ENCODE assay signal across 15 cellular contexts in the genomic region with DNA sequence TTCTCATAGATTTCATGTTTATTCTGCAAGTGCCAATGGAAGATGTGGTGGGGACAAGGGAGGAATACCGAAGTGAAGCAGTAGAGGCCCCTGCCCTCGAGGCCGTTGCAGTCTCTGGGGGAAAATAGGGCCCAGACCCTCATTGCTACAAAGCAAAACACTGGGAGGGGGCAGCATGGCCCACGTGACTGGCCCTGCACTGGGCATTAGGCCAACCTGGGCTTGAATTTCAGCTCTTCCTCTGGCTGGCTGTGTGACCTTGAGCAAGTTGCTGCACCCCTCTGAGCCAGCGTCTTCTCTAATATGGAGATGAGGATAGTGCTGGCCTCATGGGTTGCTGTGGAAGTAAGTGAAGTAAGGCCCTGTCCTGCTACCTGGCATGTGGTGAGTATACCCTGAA. TPM values are rescaled to one million over a fixed set of nuclear protein-coding genes. Genes with fewer than 3 reads are reported as not detected.
A peak's percentile ranks its signal among the peaks of the same experiment; 100 is the strongest.
DNase-seq lines count a peak whose midpoint lies in the region; ATAC-seq and TF ChIP-seq lines count a peak whose summit lies in the region.
"Had no signal": no experiment of that assay in that cellular context is flagged by ENCODE, and none has a peak within 500 bp of the region (broad histone marks: within the 10 kb centered on the region; RNA-seq: fewer than 3 reads in every experiment).

No MANE protein-coding gene starts in this region.

- H2BK5ac ChIP-seq in mesenchymal stem cell (ENCODE audit: low read depth, low read length, poor library complexity, severe bottlenecking): no peak overlapping the region

- H2BK120ac ChIP-seq in mesenchymal stem cell (ENCODE audit: low read depth, low read length): no peak overlapping the region

- no peak overlapping the region for H4K8ac ChIP-seq in mesenchymal stem cell (ENCODE audit: low read length)

- H3K4me3 Mint-ChIP-seq in activated CD8-positive, alpha-beta T cell treated with anti-CD3 and anti-CD28 coated beads for 36 hours: no peak overlapping the region
- H3K4me3 Mint-ChIP-seq: activated CD4-positive, alpha-beta memory T cell treated with anti-CD3 and anti-CD28 coated beads, Interleukin-2, amount 10 ng/mL, durations not matched to agents 7 days and 5 days; activated naive CD4-positive, alpha-beta T cell treated with anti-CD3 and anti-CD28 coated beads, Interleukin-2, amount 50 U/mL, for 24 hours; CD4-positive, alpha-beta memory T cell; T-helper 1 cell treated with Interleukin-12 subunit alpha and Interleukin-12 subunit beta and Interleukin-4 antibody, amounts not matched to agents 30 μg/mL and 1 μg/mL, for 36 hours had no signal

- CTCF ChIA-PET in Panc1 (lab: Charles Lee): no interaction called here
- CTCF ChIA-PET in activated CD8-positive, alpha-beta T cell treated with anti-CD3 and anti-CD28 coated beads for 36 hours (lab: Charles Lee): no interaction called here

- BruUV-seq in Panc1 (replicated peaks; lab: Mats Ljungman, UMichigan): no TSS peak

- intact Hi-C loops in Panc1 (cut with micrococcal nuclease; ENCODE audit: unreplicated experiment): no loop called here
- intact Hi-C loops in activated CD8-positive, alpha-beta T cell treated with anti-CD3 and anti-CD28 coated beads for 36 hours (cut with micrococcal nuclease): no loop called here

- no peaks in the 10 kb centered on the region for H3K9me3 ChIP-seq in Panc1 (ENCODE audit: control insufficient read depth, insufficient read depth, low read depth, low read length)
- no peaks in the 10 kb centered on the region for H3K9me3 ChIP-seq in mesenchymal stem cell (ENCODE audit: control insufficient read depth, low read length)
- no peaks in the 10 kb centered on the region for H3K9me3 ChIP-seq in subcutaneous abdominal adipose tissue (ENCODE audit: control insufficient read depth in 5 of 5, low read length in 5 of 5)
- H3K9me3 ChIP-seq: neutrophil had no signal

- DNase-seq in Panc1 (ENCODE audit: low read depth, low spot score) (no peak), coronary artery (ENCODE audit: low spot score) (no peak), mesenchymal stem cell (no peak)
- no peak for DNase-seq in activated T-cell treated with anti-CD3 and anti-CD28 coated beads, Interleukin-2, amount 50 U/mL, for 1 hour
- DNase-seq in activated CD8-positive, alpha-beta T cell treated with anti-CD3 and anti-CD28 coated beads for 36 hours: no peak
- DNase-seq: activated CD4-positive, alpha-beta memory T cell treated with anti-CD3 and anti-CD28 coated beads, Interleukin-2, amount 10 ng/mL, durations not matched to agents 7 days and 5 days; CD4-positive, alpha-beta memory T cell; effector CD8-positive, alpha-beta T cell; NCI-H82 had no signal

- peak overlapping the region; percentile 12 for H2AK5ac ChIP-seq in mesenchymal stem cell (ENCODE audit: low read length, severe bottlenecking)

- no peaks in the 10 kb centered on the region for H3K36me3 Mint-ChIP-seq in activated CD8-positive, alpha-beta T cell treated with anti-CD3 and anti-CD28 coated beads for 36 hours (ENCODE audit: low read depth)
- H3K36me3 Mint-ChIP-seq: activated naive CD4-positive, alpha-beta T cell treated with anti-CD3 and anti-CD28 coated beads, Interleukin-2, amount 50 U/mL, for 24 hours; CD4-positive, alpha-beta memory T cell had no signal

- H3K36me3 ChIP-seq in Panc1 (ENCODE audit: control insufficient read depth, insufficient read depth, low read length): no peaks in the 10 kb centered on the region
- H3K36me3 ChIP-seq in mesenchymal stem cell (ENCODE audit: control insufficient read depth in 1 of 2, insufficient read depth in 2 of 2, low read depth in 1 of 2, low read length in 2 of 2): no peaks in the 10 kb centered on the region
- H3K36me3 ChIP-seq in subcutaneous abdominal adipose tissue (ENCODE audit: control insufficient read depth in 5 of 5, insufficient read depth in 5 of 5, low read length in 5 of 5): peaks cover 0 to 5% (median 0%) of the 10 kb centered on the region in 5 donors
- H3K36me3 ChIP-seq: neutrophil had no signal

- H3K14ac ChIP-seq in mesenchymal stem cell (ENCODE audit: low read length in 2 of 2): no peak overlapping the region

- no peak overlapping the region for H3K27ac Mint-ChIP-seq in activated CD8-positive, alpha-beta T cell treated with anti-CD3 and anti-CD28 coated beads for 36 hours
- H3K27ac Mint-ChIP-seq: activated CD4-positive, alpha-beta memory T cell treated with anti-CD3 and anti-CD28 coated beads, Interleukin-2, amount 10 ng/mL, durations not matched to agents 7 days and 5 days; activated naive CD4-positive, alpha-beta T cell treated with anti-CD3 and anti-CD28 coated beads, Interleukin-2, amount 50 U/mL, for 24 hours; CD4-positive, alpha-beta memory T cell; T-helper 1 cell treated with Interleukin-12 subunit alpha and Interleukin-12 subunit beta and Interleukin-4 antibody, amounts not matched to agents 30 μg/mL and 1 μg/mL, for 36 hours had no signal

- H2BK12ac ChIP-seq in mesenchymal stem cell (ENCODE audit: low read length in 2 of 2): peak overlapping the region; percentile 60 to 76

- ATAC-seq in Panc1 (no peak), GM18858 (IDR thresholded peaks at IDR 0.05; ENCODE audit: unreplicated experiment) (no peak), HG02759 (IDR thresholded peaks at IDR 0.05; ENCODE audit: unreplicated experiment) (no peak)
- no peak for ATAC-seq in activated CD8-positive, alpha-beta T cell treated with anti-CD3 and anti-CD28 coated beads for 36 hours

- peak overlapping the region in 1 of 2 experiments; percentile 19 for H3K4ac ChIP-seq in mesenchymal stem cell (ENCODE audit: low read depth in 1 of 2, low read length in 2 of 2)

- POLR2A ChIA-PET in Panc1 (lab: Charles Lee): interaction anchor here (0.6 kb wide), 1 partner anchor 18 kb away, joined by 3 read pairs; no protein-coding TSS in a partner anchor
- POLR2A ChIA-PET in activated CD8-positive, alpha-beta T cell treated with anti-CD3 and anti-CD28 coated beads for 36 hours (lab: Charles Lee): interaction anchor here (1.3 kb wide), 1 partner anchor 9 kb away, joined by 3 read pairs; no protein-coding TSS in a partner anchor

- no peak overlapping the region for H2BK15ac ChIP-seq in mesenchymal stem cell (ENCODE audit: low read depth, poor library complexity, severe bottlenecking)

- H3K27me3 ChIP-seq in Panc1 (ENCODE audit: control insufficient read depth, insufficient read depth, low read length) (no peaks in the 10 kb centered on the region), mesenchymal stem cell (ENCODE audit: control insufficient read depth in 1 of 2, insufficient read depth in 1 of 2, low read length in 2 of 2) (no peaks in the 10 kb centered on the region), subcutaneous abdominal adipose tissue (ENCODE audit: control insufficient read depth in 5 of 5, insufficient read depth in 4 of 5, low read length in 5 of 5) (no peaks in the 10 kb centered on the region)

- peak overlapping the region in 1 of 2 experiments; percentile 40 for H3K23ac ChIP-seq in mesenchymal stem cell (ENCODE audit: low read length in 2 of 2)

- peak overlapping the region; percentile 97 for H3K27ac ChIP-seq in Panc1 (ENCODE audit: low read length)
- H3K27ac ChIP-seq in coronary artery: peak overlapping the region; percentile 96 to 99
- peak overlapping the region; percentile 72 for H3K27ac ChIP-seq in mesenchymal stem cell (ENCODE audit: low read length, poor library complexity, severe bottlenecking)
- H3K27ac ChIP-seq in subcutaneous abdominal adipose tissue (ENCODE audit: low read depth, low read length): peak overlapping the region; percentile 98
- H3K27ac ChIP-seq: neutrophil had no signal

- TF ChIP-seq CTCF in Panc1 (IDR thresholded peaks at IDR 0.05): no peak
- TF ChIP-seq CTCF in coronary artery (IDR thresholded peaks at IDR 0.05): no peak
- TF ChIP-seq CTCF in activated CD8-positive, alpha-beta T cell treated with anti-CD3 and anti-CD28 coated beads for 36 hours (IDR thresholded peaks at IDR 0.05): no peak

- H3K27me3 Mint-ChIP-seq in activated CD8-positive, alpha-beta T cell treated with anti-CD3 and anti-CD28 coated beads for 36 hours: peaks cover 13% of the 10 kb centered on the region
- H3K27me3 Mint-ChIP-seq: activated naive CD4-positive, alpha-beta T cell treated with anti-CD3 and anti-CD28 coated beads, Interleukin-2, amount 50 U/mL, for 24 hours had no signal

- H3K18ac ChIP-seq in mesenchymal stem cell (ENCODE audit: low read depth in 1 of 2, low read length in 2 of 2): peak overlapping the region; percentile 45 to 69

- H3K4me1 Mint-ChIP-seq in activated CD8-positive, alpha-beta T cell treated with anti-CD3 and anti-CD28 coated beads for 36 hours (ENCODE audit: low read depth): no peaks in the 10 kb centered on the region
- H3K4me1 Mint-ChIP-seq: activated CD4-positive, alpha-beta memory T cell treated with anti-CD3 and anti-CD28 coated beads, Interleukin-2, amount 10 ng/mL, durations not matched to agents 7 days and 5 days; activated naive CD4-positive, alpha-beta T cell treated with anti-CD3 and anti-CD28 coated beads, Interleukin-2, amount 50 U/mL, for 24 hours; CD4-positive, alpha-beta memory T cell had no signal

- no peaks in the 10 kb centered on the region for H3K9me3 Mint-ChIP-seq in activated CD8-positive, alpha-beta T cell treated with anti-CD3 and anti-CD28 coated beads for 36 hours
- H3K9me3 Mint-ChIP-seq: activated CD4-positive, alpha-beta memory T cell treated with anti-CD3 and anti-CD28 coated beads, Interleukin-2, amount 10 ng/mL, durations not matched to agents 7 days and 5 days; activated naive CD4-positive, alpha-beta T cell treated with anti-CD3 and anti-CD28 coated beads, Interleukin-2, amount 50 U/mL, for 24 hours; T-helper 1 cell treated with Interleukin-12 subunit alpha and Interleukin-12 subunit beta and Interleukin-4 antibody, amounts not matched to agents 30 μg/mL and 1 μg/mL, for 36 hours had no signal

- in situ Hi-C loops in Panc1 (cut with HindIII; ENCODE audit: low pct_unique_long_range_greater_than_20kb, low sequenced_read_pairs): no loop called here

- H3K9ac ChIP-seq in mesenchymal stem cell (ENCODE audit: low read length) (peak overlapping the region; percentile 52), subcutaneous abdominal adipose tissue (ENCODE audit: low read length in 5 of 5) (peak overlapping the region in 4 of 5 donors; percentile 32 to 68 (median 54))

- no peak overlapping the region for H2AFZ ChIP-seq in mesenchymal stem cell (ENCODE audit: low read depth, low read length)

- H3K79me1 ChIP-seq in mesenchymal stem cell (replicated peaks; ENCODE audit: low read length, poor library complexity, severe bottlenecking): no peaks in the 10 kb centered on the region

- no peak overlapping the region for H3K4me2 ChIP-seq in mesenchymal stem cell (ENCODE audit: low read length, poor library complexity, severe bottlenecking)

- peak overlapping the region; percentile 76 for H4K91ac ChIP-seq in mesenchymal stem cell (ENCODE audit: low read length)

- H3K4me1 ChIP-seq in Panc1 (ENCODE audit: control insufficient read depth, insufficient read depth, low read length): peaks cover 94% of the 10 kb centered on the region
- H3K4me1 ChIP-seq in mesenchymal stem cell (ENCODE audit: control insufficient read depth, insufficient read depth, low read depth, low read length): peaks cover 57% of the 10 kb centered on the region
- peaks cover 35 to 81% (median 74%) of the 10 kb centered on the region in 5 donors for H3K4me1 ChIP-seq in subcutaneous abdominal adipose tissue (ENCODE audit: control insufficient read depth in 5 of 5, insufficient read depth in 5 of 5, low read length in 5 of 5)

- H3K4me3 ChIP-seq in Panc1 (ENCODE audit: low read depth in 2 of 2, low read length in 2 of 2): peak overlapping the region in 1 of 2 experiments; percentile 42; a peak in 2 of 4 replicates
- peak overlapping the region; percentile 58 for H3K4me3 ChIP-seq in coronary artery
- H3K4me3 ChIP-seq in mesenchymal stem cell (ENCODE audit: insufficient read depth in 1 of 2, low read depth in 1 of 2, low read length in 2 of 2): peak overlapping the region in 1 of 2 experiments; percentile 13
- no peak overlapping the region for H3K4me3 ChIP-seq in subcutaneous abdominal adipose tissue (ENCODE audit: low read depth in 1 of 5, low read length in 5 of 5)

- WGBS in mesenchymal stem cell: 79% methylated on average over 5 of the region's 5 CpGs

RNA-seq across cellular contexts. Expression of a gene that starts 0.7 kb away (rescaled TPM):
- total RNA-seq in Panc1 (2021; ENCODE audit: unreplicated experiment): 82.8 TPM
- 66.3 TPM for polyA plus RNA-seq in Panc1 (2012; ENCODE audit: insufficient read length)
- 37.8 TPM for polyA plus RNA-seq in mesenchymal stem cell (2013, experiment 1 of 2)
- 39.1 TPM for polyA plus RNA-seq in mesenchymal stem cell (2013, experiment 2 of 2)
- total RNA-seq in activated CD8-positive, alpha-beta T cell treated with anti-CD3 and anti-CD28 coated beads for 36 hours: under 1 TPM; 0.18 to 0.22 TPM
- polyA plus RNA-seq: CD4-positive, alpha-beta memory T cell had no signal

RNA-seq across cellular contexts. Expression of a gene that starts 21.3 kb away (rescaled TPM):
- total RNA-seq in Panc1 (2021; ENCODE audit: unreplicated experiment): 1.7 TPM
- polyA plus RNA-seq in Panc1 (2012; ENCODE audit: insufficient read length): 1.9 TPM
- 1.6 TPM for polyA plus RNA-seq in mesenchymal stem cell (2013, experiment 1 of 2)
- polyA plus RNA-seq in mesenchymal stem cell (2013, experiment 2 of 2): 1.8 TPM
- total RNA-seq in activated CD8-positive, alpha-beta T cell treated with anti-CD3 and anti-CD28 coated beads for 36 hours: under 1 TPM; 0.11 to 0.20 TPM
- total RNA-seq: CD4-positive, alpha-beta memory T cell had no signal
- polyA plus RNA-seq: CD4-positive, alpha-beta memory T cell had no signal

Comparison
In these comparisons a context has a peak if more than half of its experiments do, and no peak if none do; other contexts are left out.
1. RNA of a gene that starts 0.7 kb away (total RNA-seq): 82.8 TPM in Panc1 (single experiment); 0.18 to 0.22 TPM in activated CD8-positive, alpha-beta T cell treated with anti-CD3 and anti-CD28 coated beads for 36 hours; every median in the first group is over 10 times any median in the second.
2. Peak in every context shown above with its lines, with median percentiles within 50 percentile points of each other: H3K27ac ChIP-seq.